In the genomic region with DNA sequence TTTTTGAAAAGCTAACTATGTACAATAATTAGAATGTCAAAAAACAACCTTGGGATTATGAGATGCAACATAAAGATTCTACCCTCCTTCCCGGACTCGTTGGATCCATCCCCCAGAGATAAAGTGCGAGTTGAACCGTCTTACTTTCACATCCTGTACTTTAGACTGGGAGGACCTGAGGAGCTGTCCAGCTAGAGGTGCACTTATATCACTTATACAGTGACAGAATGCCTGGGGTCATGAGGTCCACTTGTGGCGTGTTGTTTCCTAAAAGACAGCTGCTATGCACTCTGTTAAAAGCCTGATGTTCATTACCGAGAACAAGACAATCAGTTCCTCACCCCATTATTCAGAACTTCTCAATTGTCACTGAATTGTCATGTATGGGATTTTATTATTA, we compare ENCODE assay signal across 2 cellular contexts.
A peak's percentile ranks its signal among the peaks of the same experiment; 100 is the strongest.
TF ChIP-seq lines count a peak whose summit lies in the region.

No MANE protein-coding gene starts in this region.

TF ChIP-seq in SK-N-SH, 30 proteins besides CTCF, POLR2A, EP300 and RAD21 (continued from another document):
- TF ChIP-seq TAF1 (IDR thresholded peaks at IDR 0.05; ENCODE audit: borderline replicate concordance, low read depth, low read length) = no peak
- TF ChIP-seq, protein P1, sequence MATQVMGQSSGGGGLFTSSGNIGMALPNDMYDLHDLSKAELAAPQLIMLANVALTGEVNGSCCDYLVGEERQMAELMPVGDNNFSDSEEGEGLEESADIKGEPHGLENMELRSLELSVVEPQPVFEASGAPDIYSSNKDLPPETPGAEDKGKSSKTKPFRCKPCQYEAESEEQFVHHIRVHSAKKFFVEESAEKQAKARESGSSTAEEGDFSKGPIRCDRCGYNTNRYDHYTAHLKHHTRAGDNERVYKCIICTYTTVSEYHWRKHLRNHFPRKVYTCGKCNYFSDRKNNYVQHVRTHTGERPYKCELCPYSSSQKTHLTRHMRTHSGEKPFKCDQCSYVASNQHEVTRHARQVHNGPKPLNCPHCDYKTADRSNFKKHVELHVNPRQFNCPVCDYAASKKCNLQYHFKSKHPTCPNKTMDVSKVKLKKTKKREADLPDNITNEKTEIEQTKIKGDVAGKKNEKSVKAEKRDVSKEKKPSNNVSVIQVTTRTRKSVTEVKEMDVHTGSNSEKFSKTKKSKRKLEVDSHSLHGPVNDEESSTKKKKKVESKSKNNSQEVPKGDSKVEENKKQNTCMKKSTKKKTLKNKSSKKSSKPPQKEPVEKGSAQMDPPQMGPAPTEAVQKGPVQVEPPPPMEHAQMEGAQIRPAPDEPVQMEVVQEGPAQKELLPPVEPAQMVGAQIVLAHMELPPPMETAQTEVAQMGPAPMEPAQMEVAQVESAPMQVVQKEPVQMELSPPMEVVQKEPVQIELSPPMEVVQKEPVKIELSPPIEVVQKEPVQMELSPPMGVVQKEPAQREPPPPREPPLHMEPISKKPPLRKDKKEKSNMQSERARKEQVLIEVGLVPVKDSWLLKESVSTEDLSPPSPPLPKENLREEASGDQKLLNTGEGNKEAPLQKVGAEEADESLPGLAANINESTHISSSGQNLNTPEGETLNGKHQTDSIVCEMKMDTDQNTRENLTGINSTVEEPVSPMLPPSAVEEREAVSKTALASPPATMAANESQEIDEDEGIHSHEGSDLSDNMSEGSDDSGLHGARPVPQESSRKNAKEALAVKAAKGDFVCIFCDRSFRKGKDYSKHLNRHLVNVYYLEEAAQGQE (IDR thresholded peaks at IDR 0.05; ENCODE audit: low read depth, low read length) = peak; percentile 84; the same call in 1 of the 2 replicates

TF ChIP-seq in SK-N-SH treated with all-trans-retinoic acid at 6 μM for 48 hours, 23 proteins besides CTCF, POLR2A, EP300 and RAD21 (continued from another document):
- TF ChIP-seq, protein P2, sequence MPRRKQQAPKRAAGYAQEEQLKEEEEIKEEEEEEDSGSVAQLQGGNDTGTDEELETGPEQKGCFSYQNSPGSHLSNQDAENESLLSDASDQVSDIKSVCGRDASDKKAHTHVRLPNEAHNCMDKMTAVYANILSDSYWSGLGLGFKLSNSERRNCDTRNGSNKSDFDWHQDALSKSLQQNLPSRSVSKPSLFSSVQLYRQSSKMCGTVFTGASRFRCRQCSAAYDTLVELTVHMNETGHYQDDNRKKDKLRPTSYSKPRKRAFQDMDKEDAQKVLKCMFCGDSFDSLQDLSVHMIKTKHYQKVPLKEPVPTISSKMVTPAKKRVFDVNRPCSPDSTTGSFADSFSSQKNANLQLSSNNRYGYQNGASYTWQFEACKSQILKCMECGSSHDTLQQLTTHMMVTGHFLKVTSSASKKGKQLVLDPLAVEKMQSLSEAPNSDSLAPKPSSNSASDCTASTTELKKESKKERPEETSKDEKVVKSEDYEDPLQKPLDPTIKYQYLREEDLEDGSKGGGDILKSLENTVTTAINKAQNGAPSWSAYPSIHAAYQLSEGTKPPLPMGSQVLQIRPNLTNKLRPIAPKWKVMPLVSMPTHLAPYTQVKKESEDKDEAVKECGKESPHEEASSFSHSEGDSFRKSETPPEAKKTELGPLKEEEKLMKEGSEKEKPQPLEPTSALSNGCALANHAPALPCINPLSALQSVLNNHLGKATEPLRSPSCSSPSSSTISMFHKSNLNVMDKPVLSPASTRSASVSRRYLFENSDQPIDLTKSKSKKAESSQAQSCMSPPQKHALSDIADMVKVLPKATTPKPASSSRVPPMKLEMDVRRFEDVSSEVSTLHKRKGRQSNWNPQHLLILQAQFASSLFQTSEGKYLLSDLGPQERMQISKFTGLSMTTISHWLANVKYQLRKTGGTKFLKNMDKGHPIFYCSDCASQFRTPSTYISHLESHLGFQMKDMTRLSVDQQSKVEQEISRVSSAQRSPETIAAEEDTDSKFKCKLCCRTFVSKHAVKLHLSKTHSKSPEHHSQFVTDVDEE (CRISPR knock-in tag; IDR thresholded peaks at IDR 0.05) = no peak
- TF ChIP-seq ZNF565 (CRISPR knock-in tag; conservative IDR thresholded peaks at IDR 0.05; ENCODE audit: low read depth) (no peak), PPARA (CRISPR knock-in tag; IDR thresholded peaks at IDR 0.05; ENCODE audit: borderline replicate concordance) (no peak), ESRRG (CRISPR knock-in tag; IDR thresholded peaks at IDR 0.05) (no peak), ZFP3 (CRISPR knock-in tag; IDR thresholded peaks at IDR 0.05) (no peak), SNAI2 (CRISPR knock-in tag; IDR thresholded peaks at IDR 0.05) (no peak), BACH2 (CRISPR knock-in tag; IDR thresholded peaks at IDR 0.05; ENCODE audit: borderline replicate concordance) (no peak), RARB (CRISPR knock-in tag; IDR thresholded peaks at IDR 0.05) (no peak), TCF4 (CRISPR knock-in tag; IDR thresholded peaks at IDR 0.05; ENCODE audit: borderline replicate concordance) (no peak), ISL1 (CRISPR knock-in tag; IDR thresholded peaks at IDR 0.05) (no peak), OSR1 (CRISPR knock-in tag; IDR thresholded peaks at IDR 0.05) (no peak), ARNTL (CRISPR knock-in tag; IDR thresholded peaks at IDR 0.05; ENCODE audit: borderline replicate concordance, low read depth) (no peak)
- TF ChIP-seq, protein P3, sequence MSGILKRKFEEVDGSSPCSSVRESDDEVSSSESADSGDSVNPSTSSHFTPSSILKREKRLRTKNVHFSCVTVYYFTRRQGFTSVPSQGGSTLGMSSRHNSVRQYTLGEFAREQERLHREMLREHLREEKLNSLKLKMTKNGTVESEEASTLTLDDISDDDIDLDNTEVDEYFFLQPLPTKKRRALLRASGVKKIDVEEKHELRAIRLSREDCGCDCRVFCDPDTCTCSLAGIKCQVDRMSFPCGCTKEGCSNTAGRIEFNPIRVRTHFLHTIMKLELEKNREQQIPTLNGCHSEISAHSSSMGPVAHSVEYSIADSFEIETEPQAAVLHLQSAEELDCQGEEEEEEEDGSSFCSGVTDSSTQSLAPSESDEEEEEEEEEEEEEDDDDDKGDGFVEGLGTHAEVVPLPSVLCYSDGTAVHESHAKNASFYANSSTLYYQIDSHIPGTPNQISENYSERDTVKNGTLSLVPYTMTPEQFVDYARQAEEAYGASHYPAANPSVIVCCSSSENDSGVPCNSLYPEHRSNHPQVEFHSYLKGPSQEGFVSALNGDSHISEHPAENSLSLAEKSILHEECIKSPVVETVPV (CRISPR knock-in tag; IDR thresholded peaks at IDR 0.05) = no peak
- TF ChIP-seq, protein P4, sequence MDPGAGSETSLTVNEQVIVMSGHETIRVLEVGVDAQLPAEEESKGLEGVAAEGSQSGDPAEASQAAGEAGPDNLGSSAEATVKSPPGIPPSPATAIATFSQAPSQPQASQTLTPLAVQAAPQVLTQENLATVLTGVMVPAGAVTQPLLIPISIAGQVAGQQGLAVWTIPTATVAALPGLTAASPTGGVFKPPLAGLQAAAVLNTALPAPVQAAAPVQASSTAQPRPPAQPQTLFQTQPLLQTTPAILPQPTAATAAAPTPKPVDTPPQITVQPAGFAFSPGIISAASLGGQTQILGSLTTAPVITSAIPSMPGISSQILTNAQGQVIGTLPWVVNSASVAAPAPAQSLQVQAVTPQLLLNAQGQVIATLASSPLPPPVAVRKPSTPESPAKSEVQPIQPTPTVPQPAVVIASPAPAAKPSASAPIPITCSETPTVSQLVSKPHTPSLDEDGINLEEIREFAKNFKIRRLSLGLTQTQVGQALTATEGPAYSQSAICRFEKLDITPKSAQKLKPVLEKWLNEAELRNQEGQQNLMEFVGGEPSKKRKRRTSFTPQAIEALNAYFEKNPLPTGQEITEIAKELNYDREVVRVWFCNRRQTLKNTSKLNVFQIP (CRISPR knock-in tag; IDR thresholded peaks at IDR 0.05; ENCODE audit: borderline replicate concordance, low read depth) = no peak
- TF ChIP-seq, protein P5, sequence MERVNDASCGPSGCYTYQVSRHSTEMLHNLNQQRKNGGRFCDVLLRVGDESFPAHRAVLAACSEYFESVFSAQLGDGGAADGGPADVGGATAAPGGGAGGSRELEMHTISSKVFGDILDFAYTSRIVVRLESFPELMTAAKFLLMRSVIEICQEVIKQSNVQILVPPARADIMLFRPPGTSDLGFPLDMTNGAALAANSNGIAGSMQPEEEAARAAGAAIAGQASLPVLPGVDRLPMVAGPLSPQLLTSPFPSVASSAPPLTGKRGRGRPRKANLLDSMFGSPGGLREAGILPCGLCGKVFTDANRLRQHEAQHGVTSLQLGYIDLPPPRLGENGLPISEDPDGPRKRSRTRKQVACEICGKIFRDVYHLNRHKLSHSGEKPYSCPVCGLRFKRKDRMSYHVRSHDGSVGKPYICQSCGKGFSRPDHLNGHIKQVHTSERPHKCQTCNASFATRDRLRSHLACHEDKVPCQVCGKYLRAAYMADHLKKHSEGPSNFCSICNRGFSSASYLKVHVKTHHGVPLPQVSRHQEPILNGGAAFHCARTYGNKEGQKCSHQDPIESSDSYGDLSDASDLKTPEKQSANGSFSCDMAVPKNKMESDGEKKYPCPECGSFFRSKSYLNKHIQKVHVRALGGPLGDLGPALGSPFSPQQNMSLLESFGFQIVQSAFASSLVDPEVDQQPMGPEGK (CRISPR knock-in tag; IDR thresholded peaks at IDR 0.05; ENCODE audit: borderline replicate concordance) = no peak
